Comparison of ENCODE assay signal across 21 cellular contexts in genomic region chr5:110058175-110058574, GRCh38.
"Had no signal": no experiment of that assay in that cellular context is flagged by ENCODE, and none has a peak within 500 bp of the region (broad histone marks: within the 10 kb centered on the region; RNA-seq: fewer than 3 reads in every experiment).

No MANE protein-coding gene starts in this region.

- H3K9me3 ChIP-seq: colonic mucosa, esophagus muscularis mucosa, gastrocnemius medialis, sigmoid colon, testis, uterus had no signal

- H3K36me3 ChIP-seq: colonic mucosa, esophagus muscularis mucosa, gastrocnemius medialis, sigmoid colon, uterus had no signal

- H3K27me3 ChIP-seq: colonic mucosa, dorsolateral prefrontal cortex, esophagus muscularis mucosa, gastrocnemius medialis, sigmoid colon, testis, uterus had no signal

- ATAC-seq: activated T-helper 17 cell treated with anti-CD3 and anti-CD28 coated beads, Interleukin-2, amount 50 U/mL, for 72 hours; effector memory CD8-positive, alpha-beta T cell; gastrocnemius medialis; stimulated activated naive B cell treated with anti-CD40 and anti-IgM and Interleukin-4, amounts not matched to agents 10 μg/mL and 1 μg/mL and 100 μg/mL, for 72 hours; WTC11 had no signal

- H3K27ac ChIP-seq: colonic mucosa, esophagus muscularis mucosa, gastrocnemius medialis, parathyroid adenoma, sigmoid colon, testis, uterus had no signal

- DNase-seq: activated naive CD4-positive, alpha-beta T cell; activated T-cell treated with anti-CD3 and anti-CD28 coated beads, Interleukin-2, amount 50 U/mL, for 1 hour; colonic mucosa; dorsolateral prefrontal cortex; effector memory CD8-positive, alpha-beta T cell; gastrocnemius medialis; hypothalamus; mesenchymal stem cell; nephron progenitor cell; sigmoid colon; stimulated activated CD4-positive, alpha-beta T cell treated with anti-CD3 and anti-CD28 coated beads, Interleukin-2, amount 100 ng/mL, for 48 hours; stimulated activated CD8-positive, alpha-beta memory T cell treated with anti-CD3 and anti-CD28 coated beads, Interleukin-4, amount 100 ng/mL, for 48 hours; stimulated activated naive B cell treated with anti-CD40 and anti-IgM and Interleukin-4, amounts not matched to agents 10 μg/mL and 1 μg/mL and 100 μg/mL, for 72 hours; T-helper 9 cell; testis; trophoblast cell; uterus had no signal

- H3K4me3 ChIP-seq: colonic mucosa, dorsolateral prefrontal cortex, esophagus muscularis mucosa, gastrocnemius medialis, sigmoid colon, testis, uterus had no signal

- H3K4me1 ChIP-seq: colonic mucosa, gastrocnemius medialis, parathyroid adenoma, testis, uterus had no signal
